In genomic region chr2:237952851-237953250, GRCh38 we compare ENCODE assay signal across 27 cellular contexts.
"Had no signal": no experiment of that assay in that cellular context is flagged by ENCODE, and none has a peak within 500 bp of the region (broad histone marks: within the 10 kb centered on the region; RNA-seq: fewer than 3 reads in every experiment).

No MANE protein-coding gene starts in this region.

- H3K36me3 ChIP-seq: colonic mucosa, esophagus squamous epithelium, gastroesophageal sphincter, heart left ventricle, left ventricle myocardium inferior, lower lobe of right lung had no signal

- H3K79me2 ChIP-seq: hepatocyte had no signal

- H3K4me2 ChIP-seq: hepatocyte had no signal

- ATAC-seq: effector memory CD8-positive, alpha-beta T cell; esophagus mucosa; gastroesophageal sphincter; heart left ventricle; left colon; left lobe of liver; lower lobe of right lung; mucosa of descending colon had no signal

- H3K27ac ChIP-seq: colonic mucosa, epithelial cell of prostate, esophagus squamous epithelium, gastroesophageal sphincter, heart left ventricle, hepatocyte, left ventricle myocardium inferior, lower lobe of right lung had no signal

- DNase-seq: colonic mucosa; cortex of kidney; effector CD8-positive, alpha-beta T cell; effector memory CD8-positive, alpha-beta T cell; endodermal cell; erythroblast; esophagus squamous epithelium; foreskin fibroblast; heart left ventricle; hypothalamus; immature natural killer cell; islet precursor cell; kidney; kidney glomerular epithelial cell; left colon; left ventricle myocardium inferior; lower lobe of right lung; mesenchymal stem cell; mucosa of descending colon; naive B cell had no signal

- H2AFZ ChIP-seq: hepatocyte had no signal

- H3K9me3 ChIP-seq: colonic mucosa, esophagus squamous epithelium, gastroesophageal sphincter, heart left ventricle, left ventricle myocardium inferior, lower lobe of right lung, mucosa of descending colon had no signal

- FAIRE-seq: endometrium, frontal cortex, kidney had no signal

- H3K4me1 ChIP-seq: colonic mucosa had no signal

- H3K4me3 ChIP-seq: colonic mucosa, esophagus squamous epithelium, gastroesophageal sphincter, heart left ventricle, hepatocyte, left ventricle myocardium inferior, lower lobe of right lung, mucosa of descending colon had no signal
